ENCODE assay signal across 30 cellular contexts in genomic region chr10:36662571-36662970, GRCh38.
"Had no signal": no experiment of that assay in that cellular context is flagged by ENCODE, and none has a peak within 500 bp of the region (broad histone marks: within the 10 kb centered on the region; RNA-seq: fewer than 3 reads in every experiment).

No MANE protein-coding gene starts in this region.

- H3K4me3 Mint-ChIP-seq: naive thymus-derived CD8-positive, alpha-beta T cell; natural killer cell treated with Interleukin-12 subunit alpha and Interleukin-12 subunit beta and Interleukin-15 and Interleukin-18, amount 100 ng/mL, for 72 hours; nephron progenitor cell; neural crest cell; stimulated activated naive B cell treated with anti-CD40 and anti-IgM and Interleukin-4, amounts not matched to agents 10 μg/mL and 1 μg/mL and 100 μg/mL, for 72 hours; stimulated activated naive CD8-positive, alpha-beta T cell treated with anti-CD3 and anti-CD28 coated beads, Interleukin-15, Interleukin-2, amounts not matched to agents 100 ng/mL and 50 ng/mL, for 24 hours had no signal

- H3K4me1 ChIP-seq: parathyroid adenoma, psoas muscle, right lobe of liver, stomach, thyroid gland, tibial nerve, upper lobe of left lung, vagina had no signal

- H3K27ac Mint-ChIP-seq: naive thymus-derived CD8-positive, alpha-beta T cell; natural killer cell treated with Interleukin-12 subunit alpha and Interleukin-12 subunit beta and Interleukin-15 and Interleukin-18, amount 100 ng/mL, for 72 hours; nephron progenitor cell; progenitor cell of endocrine pancreas; stimulated activated naive B cell treated with anti-CD40 and anti-IgM and Interleukin-4, amounts not matched to agents 10 μg/mL and 1 μg/mL and 100 μg/mL, for 72 hours; stimulated activated naive CD8-positive, alpha-beta T cell treated with anti-CD3 and anti-CD28 coated beads, Interleukin-15, Interleukin-2, amounts not matched to agents 100 ng/mL and 50 ng/mL, for 24 hours had no signal

- H2AFZ ChIP-seq: parathyroid adenoma had no signal

- H3K27me3 Mint-ChIP-seq: naive thymus-derived CD8-positive, alpha-beta T cell; natural killer cell treated with Interleukin-12 subunit alpha and Interleukin-12 subunit beta and Interleukin-15 and Interleukin-18, amount 100 ng/mL, for 72 hours; progenitor cell of endocrine pancreas; stimulated activated naive B cell treated with anti-CD40 and anti-IgM and Interleukin-4, amounts not matched to agents 10 μg/mL and 1 μg/mL and 100 μg/mL, for 72 hours; stimulated activated naive CD8-positive, alpha-beta T cell treated with anti-CD3 and anti-CD28 coated beads, Interleukin-15, Interleukin-2, amounts not matched to agents 100 ng/mL and 50 ng/mL, for 24 hours had no signal

- H3K4me3 ChIP-seq: ovary, psoas muscle, right lobe of liver, sigmoid colon, stomach, thoracic aorta, thyroid gland, tibial nerve, upper lobe of left lung, vagina had no signal

- DNase-seq: naive thymus-derived CD8-positive, alpha-beta T cell; nephron progenitor cell; nucleus accumbens; ovary; posterior cingulate gyrus; psoas muscle; right cardiac atrium; right lobe of liver; sigmoid colon; small intestine; stimulated activated CD4-positive, alpha-beta T cell treated with anti-CD3 and anti-CD28 coated beads, Interleukin-15, amount 100 ng/mL, for 24 hours; stimulated activated CD4-positive, alpha-beta T cell treated with anti-CD3 and anti-CD28 coated beads, Interleukin-2, amount 100 ng/mL, for 24 hours; stimulated activated CD4-positive, alpha-beta T cell treated with anti-CD3 and anti-CD28 coated beads, Interleukin-2, amount 100 ng/mL, for 48 hours; stimulated activated CD4-positive, alpha-beta T cell treated with anti-CD3 and anti-CD28 coated beads, Interleukin-4, amount 100 ng/mL, for 24 hours; stimulated activated CD8-positive, alpha-beta memory T cell treated with anti-CD3 and anti-CD28 coated beads, Interleukin-4, amount 100 ng/mL, for 48 hours; stimulated activated naive B cell treated with anti-CD40 and anti-IgM and Interleukin-4, amounts not matched to agents 10 μg/mL and 1 μg/mL and 100 μg/mL, for 72 hours; stimulated activated naive CD4-positive, alpha-beta T cell treated with Interleukin-2 at 50 U/mL for 16 hours; stomach; thyroid gland; trophoblast cell; upper lobe of left lung had no signal

- H3K9me3 Mint-ChIP-seq: stimulated activated naive B cell treated with anti-CD40 and anti-IgM and Interleukin-4, amounts not matched to agents 10 μg/mL and 1 μg/mL and 100 μg/mL, for 72 hours had no signal

- ATAC-seq: naive thymus-derived CD8-positive, alpha-beta T cell; natural killer cell treated with Interleukin-12 subunit alpha and Interleukin-12 subunit beta and Interleukin-15 and Interleukin-18, amount 100 ng/mL, for 72 hours; psoas muscle; right cardiac atrium; right lobe of liver; stimulated activated naive B cell treated with anti-CD40 and anti-IgM and Interleukin-4, amounts not matched to agents 10 μg/mL and 1 μg/mL and 100 μg/mL, for 72 hours had no signal

- H3K27ac ChIP-seq: neutrophil, ovary, parathyroid adenoma, psoas muscle, right lobe of liver, sigmoid colon, stomach, thoracic aorta, thyroid gland, tibial nerve, upper lobe of left lung, vagina had no signal

- H3K9me3 ChIP-seq: neutrophil, ovary, psoas muscle, right lobe of liver, stomach, thoracic aorta, thyroid gland, tibial nerve, vagina had no signal

- H3K79me2 ChIP-seq: parathyroid adenoma had no signal

- H3K27me3 ChIP-seq: neutrophil, ovary, right lobe of liver, sigmoid colon, stomach, thyroid gland, tibial nerve, upper lobe of left lung, vagina had no signal

- H3K36me3 Mint-ChIP-seq: naive thymus-derived CD8-positive, alpha-beta T cell; natural killer cell treated with Interleukin-12 subunit alpha and Interleukin-12 subunit beta and Interleukin-15 and Interleukin-18, amount 100 ng/mL, for 72 hours; stimulated activated naive B cell treated with anti-CD40 and anti-IgM and Interleukin-4, amounts not matched to agents 10 μg/mL and 1 μg/mL and 100 μg/mL, for 72 hours had no signal

- H3K4me1 Mint-ChIP-seq: naive thymus-derived CD8-positive, alpha-beta T cell; nephron progenitor cell; neural crest cell; stimulated activated naive B cell treated with anti-CD40 and anti-IgM and Interleukin-4, amounts not matched to agents 10 μg/mL and 1 μg/mL and 100 μg/mL, for 72 hours had no signal

- H3K36me3 ChIP-seq: neutrophil, ovary, right lobe of liver, sigmoid colon, stomach, thoracic aorta, thyroid gland, tibial nerve, upper lobe of left lung, vagina had no signal

- H3K9ac ChIP-seq: parathyroid adenoma had no signal
